10 cellular contexts compared by ENCODE assay signal in genomic region chr5:115977988-115978387, GRCh38. TPM values are rescaled to one million over a fixed set of nuclear protein-coding genes. Genes with fewer than 3 reads are reported as not detected.
DNase-seq lines count a peak whose midpoint lies in the region; ATAC-seq and TF ChIP-seq lines count a peak whose summit lies in the region.
"Had no signal": no experiment of that assay in that cellular context is flagged by ENCODE, and none has a peak within 500 bp of the region (broad histone marks: within the 10 kb centered on the region; RNA-seq: fewer than 3 reads in every experiment).

No MANE protein-coding gene starts in this region.

- no peak for TF ChIP-seq CTCF in mucosa of descending colon (IDR thresholded peaks at IDR 0.05)

- intact Hi-C loops in mucosa of descending colon (cut with DNase I, micrococcal nuclease), result no loop called here

- ATAC-seq in HG03095 (IDR thresholded peaks at IDR 0.05; ENCODE audit: unreplicated experiment), result no peak
- no peak for ATAC-seq in GM21576 (IDR thresholded peaks at IDR 0.05; ENCODE audit: unreplicated experiment)
- no peak for ATAC-seq in GM21786 (IDR thresholded peaks at IDR 0.05; ENCODE audit: unreplicated experiment)
- no peak for ATAC-seq in mucosa of descending colon

- H3K4me3 ChIP-seq in mucosa of descending colon, result no peak overlapping the region

- no peaks in the 10 kb centered on the region for H3K4me1 ChIP-seq in mucosa of descending colon (ENCODE audit: low read depth)

- H3K9me3 ChIP-seq in mucosa of descending colon, result no peaks in the 10 kb centered on the region

- peak; percentile 85 for DNase-seq in EL
- DNase-seq in NCI-H226, result peak; percentile 60
- peak; percentile 91 for DNase-seq in fibroblast of peridontal ligament (ENCODE audit: extremely low read depth)
- peak; percentile 67 for DNase-seq in pulmonary artery endothelial cell (ENCODE audit: low read depth, low spot score)
- no peak for DNase-seq in mucosa of descending colon
- DNase-seq: activated gamma-delta T cell treated with Interleukin-2 at 50 U/mL for 16 hours; stimulated activated CD4-positive, alpha-beta T cell treated with anti-CD3 and anti-CD28 coated beads, Interleukin-4, amount 100 ng/mL, for 24 hours had no signal

- no peaks in the 10 kb centered on the region for H3K36me3 ChIP-seq in mucosa of descending colon (ENCODE audit: low read depth)

RNA-seq across cellular contexts. Expression of gene LVRN, which starts 15.7 kb away (rescaled TPM):
- total RNA-seq in pulmonary artery endothelial cell, result 0.13 and 0.18 TPM in 2 replicates
- 1 to 10 TPM; 1.0 to 1.8 (median 1.6) TPM for total RNA-seq in mucosa of descending colon

RNA-seq across cellular contexts. Expression of gene ARL14EPL, which starts 54.3 kb away (rescaled TPM):
- total RNA-seq in pulmonary artery endothelial cell (0.13 and 0.39 TPM in 2 replicates), mucosa of descending colon (not detected)

Comparison
In these comparisons a context has a peak if more than half of its experiments do, and no peak if none do; other contexts are left out.
1. DNase-seq: peak in EL (single experiment), NCI-H226 (single experiment), fibroblast of peridontal ligament (single experiment) and pulmonary artery endothelial cell (single experiment); none in mucosa of descending colon (0 of 3).